Comparison of ENCODE assay signal across 21 cellular contexts in the genomic region with DNA sequence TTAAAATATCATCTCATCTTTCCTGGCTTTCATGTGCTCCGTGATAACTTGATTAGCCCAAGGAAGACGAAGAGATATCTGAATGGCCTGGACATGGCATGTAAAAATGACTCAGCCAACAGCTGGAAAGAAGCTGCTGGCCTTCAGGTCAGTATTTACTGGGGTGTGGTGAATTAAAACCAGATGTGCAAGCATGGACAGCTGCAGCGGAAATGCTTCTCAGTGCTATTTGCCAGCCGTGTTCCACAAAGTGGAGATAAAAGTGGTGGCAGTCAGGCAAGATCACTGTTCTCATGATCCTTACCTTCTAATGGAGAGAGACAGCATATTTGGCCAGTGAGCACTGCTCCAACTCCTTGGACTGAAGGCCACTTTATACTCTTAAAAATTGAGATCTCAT.
A peak's percentile ranks its signal among the peaks of the same experiment; 100 is the strongest.
DNase-seq lines count a peak whose midpoint lies in the region; ATAC-seq and TF ChIP-seq lines count a peak whose summit lies in the region.
"Had no signal": no experiment of that assay in that cellular context is flagged by ENCODE, and none has a peak within 500 bp of the region (broad histone marks: within the 10 kb centered on the region; RNA-seq: fewer than 3 reads in every experiment).

No MANE protein-coding gene starts in this region.

- H3K9ac ChIP-seq in mesenchymal stem cell (ENCODE audit: low read length), result no peak overlapping the region

- H3K4me3 ChIP-seq in right atrium auricular region (no peak overlapping the region), mesenchymal stem cell (ENCODE audit: insufficient read depth in 1 of 2, low read depth in 1 of 2, low read length in 2 of 2) (no peak overlapping the region)
- H3K4me3 ChIP-seq: skin epidermis, tibial artery had no signal

- H3K23ac ChIP-seq in mesenchymal stem cell (ENCODE audit: low read length in 2 of 2), result no peak overlapping the region

- H3K4me1 ChIP-seq in right atrium auricular region (no peaks in the 10 kb centered on the region), mesenchymal stem cell (ENCODE audit: control insufficient read depth, insufficient read depth, low read depth, low read length) (no peaks in the 10 kb centered on the region)
- H3K4me1 ChIP-seq: tibial artery had no signal

- no peak overlapping the region for H3K27ac ChIP-seq in right atrium auricular region
- no peak overlapping the region for H3K27ac ChIP-seq in mesenchymal stem cell (ENCODE audit: low read length, poor library complexity, severe bottlenecking)
- H3K27ac ChIP-seq: 22Rv1, skin epidermis, tibial artery had no signal

- no peak for TF ChIP-seq CTCF in right atrium auricular region (IDR thresholded peaks at IDR 0.05)

- H3K4ac ChIP-seq in mesenchymal stem cell (ENCODE audit: low read depth in 1 of 2, low read length in 2 of 2), result no peak overlapping the region

- H4K8ac ChIP-seq in mesenchymal stem cell (ENCODE audit: low read length), result no peak overlapping the region

- H3K27me3 ChIP-seq in right atrium auricular region (no peaks in the 10 kb centered on the region), mesenchymal stem cell (ENCODE audit: control insufficient read depth in 1 of 2, insufficient read depth in 1 of 2, low read length in 2 of 2) (no peaks in the 10 kb centered on the region)
- H3K27me3 ChIP-seq: tibial artery had no signal

- no peak overlapping the region for H3K18ac ChIP-seq in mesenchymal stem cell (ENCODE audit: low read depth in 1 of 2, low read length in 2 of 2)

- H3K36me3 ChIP-seq in right atrium auricular region (no peaks in the 10 kb centered on the region), mesenchymal stem cell (ENCODE audit: control insufficient read depth in 1 of 2, insufficient read depth in 2 of 2, low read depth in 1 of 2, low read length in 2 of 2) (no peaks in the 10 kb centered on the region)
- H3K36me3 ChIP-seq: tibial artery had no signal

- no peaks in the 10 kb centered on the region for H3K9me3 ChIP-seq in right atrium auricular region
- no peaks in the 10 kb centered on the region for H3K9me3 ChIP-seq in mesenchymal stem cell (ENCODE audit: control insufficient read depth, low read length)
- H3K9me3 ChIP-seq: tibial artery had no signal

- H2BK120ac ChIP-seq in mesenchymal stem cell (ENCODE audit: low read depth, low read length), result no peak overlapping the region

- no peak overlapping the region for H2BK5ac ChIP-seq in mesenchymal stem cell (ENCODE audit: low read depth, low read length, poor library complexity, severe bottlenecking)

- no peak overlapping the region for H2BK12ac ChIP-seq in mesenchymal stem cell (ENCODE audit: low read length in 2 of 2)

- H2AFZ ChIP-seq in mesenchymal stem cell (ENCODE audit: low read depth, low read length), result no peak overlapping the region

- ATAC-seq in Right ventricle myocardium inferior (peak; percentile 92), HG03457 (IDR thresholded peaks at IDR 0.05; ENCODE audit: unreplicated experiment) (no peak)
- ATAC-seq: activated T-cell treated with anti-CD3 and anti-CD28 coated beads, Interleukin-2, amount 50 U/mL, for 72 hours; effector memory CD8-positive, alpha-beta T cell; HepG2; naive thymus-derived CD8-positive, alpha-beta T cell had no signal

- no peak overlapping the region for H2BK15ac ChIP-seq in mesenchymal stem cell (ENCODE audit: low read depth, poor library complexity, severe bottlenecking)

- no peak overlapping the region for H4K91ac ChIP-seq in mesenchymal stem cell (ENCODE audit: low read length)

- no peak overlapping the region for H2AK5ac ChIP-seq in mesenchymal stem cell (ENCODE audit: low read length, severe bottlenecking)

- no peaks in the 10 kb centered on the region for H3K79me1 ChIP-seq in mesenchymal stem cell (replicated peaks; ENCODE audit: low read length, poor library complexity, severe bottlenecking)

- DNase-seq in Right ventricle myocardium inferior (ENCODE audit: missing footprints) (no peak), right atrium auricular region (ENCODE audit: low spot score) (no peak), fibroblast of gingiva (ENCODE audit: low read depth) (peak; percentile 49), mesenchymal stem cell (peak; percentile 18), AML-193 (lab: John Stamatoyannopoulos, UW) (no peak), midbrain (lab: John Stamatoyannopoulos, UW) (no peak)
- no peak for DNase-seq in activated naive CD4-positive, alpha-beta T cell (lab: John Stamatoyannopoulos, UW)
- DNase-seq: activated CD4-positive, alpha-beta T cell treated with anti-CD3 and anti-CD28 coated beads for 1 hour; activated T-cell treated with anti-CD3 and anti-CD28 coated beads, Interleukin-2, amount 50 U/mL, for 72 hours; effector memory CD8-positive, alpha-beta T cell; islet precursor cell; naive thymus-derived CD8-positive, alpha-beta T cell; NCI-H1105 treated with DMSO at 0.1 percent for 48 hours; NCI-H2107; NCI-H510A treated with DMSO at 0.1 percent for 48 hours; stimulated activated CD4-positive, alpha-beta T cell treated with anti-CD3 and anti-CD28 coated beads, Interleukin-4, amount 100 ng/mL, for 1 hour; tibial artery had no signal

- intact Hi-C loops in Right ventricle myocardium inferior (cut with DNase I), result no loop called here

- no peak overlapping the region for H3K14ac ChIP-seq in mesenchymal stem cell (ENCODE audit: low read length in 2 of 2)

- 38% methylated on average over 4 of the region's 4 CpGs for WGBS in mesenchymal stem cell

- H3K4me2 ChIP-seq in mesenchymal stem cell (ENCODE audit: low read length, poor library complexity, severe bottlenecking), result no peak overlapping the region

Comparison
In these comparisons a context has a peak if more than half of its experiments do, and no peak if none do; other contexts are left out.
1. DNase-seq: peak in fibroblast of gingiva (single experiment) and mesenchymal stem cell (single experiment); none in Right ventricle myocardium inferior (single experiment), right atrium auricular region (single experiment), activated naive CD4-positive, alpha-beta T cell (0 of 4), AML-193 (0 of 2) and midbrain (single experiment).